ENCODE assay signal across 8 cellular contexts in genomic region chr10:102641880-102642552, GRCh38. TPM values are rescaled to one million over a fixed set of nuclear protein-coding genes. Genes with fewer than 3 reads are reported as not detected.
DNase-seq lines count a peak whose midpoint lies in the region; ATAC-seq and TF ChIP-seq lines count a peak whose summit lies in the region.

No MANE protein-coding gene starts in this region.

- H3K36me3 ChIP-seq in liver (ENCODE audit: control insufficient read depth in 4 of 4, insufficient read depth in 3 of 4, low read depth in 1 of 4, low read length in 3 of 4): no peaks in the 10 kb centered on the region

- H3K36me3 Mint-ChIP-seq in activated CD4-positive, alpha-beta memory T cell treated with anti-CD3 and anti-CD28 coated beads for 36 hours: peaks cover 18% of the 10 kb centered on the region

- H3K4me1 Mint-ChIP-seq in activated CD4-positive, alpha-beta memory T cell treated with anti-CD3 and anti-CD28 coated beads for 36 hours (ENCODE audit: low read depth): peaks cover 16% of the 10 kb centered on the region

- H3K9me3 ChIP-seq in liver (ENCODE audit: control insufficient read depth in 4 of 4, low read length in 3 of 4): no peaks in the 10 kb centered on the region

- H3K4me3 ChIP-seq in dorsolateral prefrontal cortex: peak overlapping the region; percentile 63 to 99 (median 88)
- H3K4me3 ChIP-seq in liver (ENCODE audit: low read depth in 1 of 3, low read length in 3 of 3): peak overlapping the region; percentile 74 to 93 (median 76)

- ATAC-seq in GM19395 (IDR thresholded peaks at IDR 0.05; ENCODE audit: unreplicated experiment): peak; percentile 46
- ATAC-seq in HG03565 (IDR thresholded peaks at IDR 0.05; ENCODE audit: unreplicated experiment): peak; percentile 35

- H3K27me3 ChIP-seq in dorsolateral prefrontal cortex (no peaks in the 10 kb centered on the region), liver (ENCODE audit: control insufficient read depth in 4 of 4, insufficient read depth in 4 of 4, low read length in 3 of 4) (no peaks in the 10 kb centered on the region)

- peak overlapping the region; percentile 87 for H3K4me3 Mint-ChIP-seq in activated CD4-positive, alpha-beta memory T cell treated with anti-CD3 and anti-CD28 coated beads for 36 hours

- POLR2A ChIA-PET in activated CD4-positive, alpha-beta memory T cell treated with anti-CD3 and anti-CD28 coated beads for 36 hours (lab: Charles Lee): interaction anchor here (0.6 to 1.4 kb wide), 7 partner anchors 19 to 72 kb away, joined by 3 to 6 read pairs (median 3); partner anchors contain the start of genes ARL3 and SFXN2

- TF ChIP-seq RAD21 in liver (IDR thresholded peaks at IDR 0.05): peak in 1 of 2 donors; percentile 28

- H3K4me1 ChIP-seq in liver (ENCODE audit: control insufficient read depth in 4 of 4, insufficient read depth in 4 of 4, low read length in 3 of 4): peaks cover 5 to 23% (median 11%) of the 10 kb centered on the region in 4 donors

- WGBS in liver: under 1% methylated on average over 49 of the region's 49 CpGs

- H3K9ac ChIP-seq in liver (ENCODE audit: low read depth in 1 of 2, low read length in 2 of 2): peak overlapping the region; percentile 63 to 86

- H3K27ac ChIP-seq in C4-2B: peak overlapping the region; percentile 97
- peak overlapping the region; percentile 94 to 100 (median 99) for H3K27ac ChIP-seq in dorsolateral prefrontal cortex
- H3K27ac ChIP-seq in liver (ENCODE audit: low read depth in 1 of 2, low read length in 2 of 2): peak overlapping the region; percentile 99

- intact Hi-C loops in activated CD4-positive, alpha-beta memory T cell treated with anti-CD3 and anti-CD28 coated beads for 36 hours (cut with micrococcal nuclease): loop anchor here (1.0 to 10.0 kb wide), 6 partner anchors 139 to 827 kb away; partner anchors contain the start of genes NFKB2, NOLC1, OGA and PITX3
- intact Hi-C loops in dorsolateral prefrontal cortex (cut with DNase I): loop anchor here (2.0 kb wide), 1 partner anchor 139 kb away; the partner anchor contains the start of genes ACTR1A (in 2 of the 2) and SUFU (in 2 of the 2)

- peak overlapping the region; percentile 95 for H3K27ac Mint-ChIP-seq in activated CD4-positive, alpha-beta memory T cell treated with anti-CD3 and anti-CD28 coated beads for 36 hours

- no peaks in the 10 kb centered on the region for H3K27me3 Mint-ChIP-seq in activated CD4-positive, alpha-beta memory T cell treated with anti-CD3 and anti-CD28 coated beads for 36 hours

- peak; percentile 98 for DNase-seq in NCI-H82 (lab: John Stamatoyannopoulos, UW)
- peak; percentile 99 for DNase-seq in activated CD4-positive, alpha-beta memory T cell treated with anti-CD3 and anti-CD28 coated beads for 36 hours
- DNase-seq in dorsolateral prefrontal cortex: peak; percentile 95 to 99 (median 98)
- peak; percentile 98 for DNase-seq in stimulated activated CD4-positive, alpha-beta T cell treated with anti-CD3 and anti-CD28 coated beads, Interleukin-4, amount 100 ng/mL, for 1 hour

- no peak for TF ChIP-seq CTCF in C4-2B (conservative IDR thresholded peaks at IDR 0.05)
- TF ChIP-seq CTCF in dorsolateral prefrontal cortex (IDR thresholded peaks at IDR 0.05 in 54 of 56, conservative IDR thresholded peaks at IDR 0.05 in 2 of 56; ENCODE audit: low read depth in 1 of 56, partially characterized antibody in 56 of 56): peak in 22 of 56 donors; percentile 1 to 48 (median 24)
- no peak for TF ChIP-seq CTCF in liver (IDR thresholded peaks at IDR 0.05; ENCODE audit: low read depth, low read length, missing input control)

- CTCF ChIA-PET in activated CD4-positive, alpha-beta memory T cell treated with anti-CD3 and anti-CD28 coated beads for 36 hours (lab: Charles Lee): interaction anchor here (0.7 to 1.8 kb wide), 6 partner anchors 10 to 247 kb away, joined by 3 to 8 read pairs (median 3); partner anchors contain the start of genes ARL3, NFKB2 and SFXN2

- H3K9me3 Mint-ChIP-seq in activated CD4-positive, alpha-beta memory T cell treated with anti-CD3 and anti-CD28 coated beads for 36 hours: no peaks in the 10 kb centered on the region

TF ChIP-seq in liver, 16 proteins besides CTCF, POLR2A, EP300 and RAD21:
- peak; percentile 84 for TF ChIP-seq REST (IDR thresholded peaks at IDR 0.05)
- no peak for TF ChIP-seq HNF4A (conservative IDR thresholded peaks at IDR 0.05)
- peak; percentile 86 for TF ChIP-seq SP1 (IDR thresholded peaks at IDR 0.05)
- no peak for TF ChIP-seq HNF4G (IDR thresholded peaks at IDR 0.05)
- TF ChIP-seq ATF3 (IDR thresholded peaks at IDR 0.05): peak; percentile 18
- peak; percentile 43 for TF ChIP-seq MAX (IDR thresholded peaks at IDR 0.05)
- TF ChIP-seq EGR1 (IDR thresholded peaks at IDR 0.05; ENCODE audit: low read depth in 2 of 2): no peak
- TF ChIP-seq YY1 (IDR thresholded peaks at IDR 0.05): peak; percentile 48
- peak; percentile 68 to 84 for TF ChIP-seq GABPA (IDR thresholded peaks at IDR 0.05 in 1 of 2, conservative IDR thresholded peaks at IDR 0.05 in 1 of 2)
- TF ChIP-seq, protein P1, sequence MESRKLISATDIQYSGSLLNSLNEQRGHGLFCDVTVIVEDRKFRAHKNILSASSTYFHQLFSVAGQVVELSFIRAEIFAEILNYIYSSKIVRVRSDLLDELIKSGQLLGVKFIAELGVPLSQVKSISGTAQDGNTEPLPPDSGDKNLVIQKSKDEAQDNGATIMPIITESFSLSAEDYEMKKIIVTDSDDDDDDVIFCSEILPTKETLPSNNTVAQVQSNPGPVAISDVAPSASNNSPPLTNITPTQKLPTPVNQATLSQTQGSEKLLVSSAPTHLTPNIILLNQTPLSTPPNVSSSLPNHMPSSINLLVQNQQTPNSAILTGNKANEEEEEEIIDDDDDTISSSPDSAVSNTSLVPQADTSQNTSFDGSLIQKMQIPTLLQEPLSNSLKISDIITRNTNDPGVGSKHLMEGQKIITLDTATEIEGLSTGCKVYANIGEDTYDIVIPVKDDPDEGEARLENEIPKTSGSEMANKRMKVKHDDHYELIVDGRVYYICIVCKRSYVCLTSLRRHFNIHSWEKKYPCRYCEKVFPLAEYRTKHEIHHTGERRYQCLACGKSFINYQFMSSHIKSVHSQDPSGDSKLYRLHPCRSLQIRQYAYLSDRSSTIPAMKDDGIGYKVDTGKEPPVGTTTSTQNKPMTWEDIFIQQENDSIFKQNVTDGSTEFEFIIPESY (IDR thresholded peaks at IDR 0.05): peak; percentile 38
- TF ChIP-seq RXRA (IDR thresholded peaks at IDR 0.05): peak; percentile 17 to 36
- peak in 1 of 2 donors; percentile 31 for TF ChIP-seq JUND (IDR thresholded peaks at IDR 0.05)

RNA-seq across cellular contexts. Expression of gene TRIM8, which starts 2.3 kb away (rescaled TPM):
- total RNA-seq in activated CD4-positive, alpha-beta memory T cell treated with anti-CD3 and anti-CD28 coated beads for 36 hours: 10 to 100 TPM; 46.8 to 50.3 TPM
- total RNA-seq in dorsolateral prefrontal cortex: 100 to 1,000 TPM in 118 of 120 experiments, 10 to 100 TPM in 2; 95.2 to 308 (median 133) TPM
- 10 to 100 TPM; 21.8 to 39.5 TPM for total RNA-seq in liver
- polyA plus RNA-seq in liver: 10 to 100 TPM; 15.8 to 45.3 TPM

Comparison
In these comparisons a context has a peak if more than half of its experiments do, and no peak if none do; other contexts are left out.
1. Peak in every context shown above with its lines: DNase-seq, ATAC-seq, H3K4me3 ChIP-seq and H3K27ac ChIP-seq.